19 cellular contexts compared by ENCODE assay signal in genomic region chr19:44726465-44726864, GRCh38. TPM values are rescaled to one million over a fixed set of nuclear protein-coding genes. Genes with fewer than 3 reads are reported as not detected.
"Had no signal": no experiment of that assay in that cellular context is flagged by ENCODE, and none has a peak within 500 bp of the region (broad histone marks: within the 10 kb centered on the region; RNA-seq: fewer than 3 reads in every experiment).

No MANE protein-coding gene starts in this region.

- H3K9me3 ChIP-seq: gastrocnemius medialis, heart left ventricle, right atrium auricular region, uterus had no signal

- DNase-seq: activated B cell treated with CpG ODN at 0.5 μM for 24 hours; activated CD4-positive, alpha-beta T cell treated with anti-CD3 and anti-CD28 coated beads for 48 hours; activated CD8-positive, alpha-beta T cell treated with anti-CD3 and anti-CD28 coated beads for 36 hours; activated gamma-delta T cell; activated T-cell treated with anti-CD3 and anti-CD28 coated beads, Interleukin-2, amount 50 U/mL, for 4 hours; caudate nucleus; cortex of kidney; gastrocnemius medialis; heart left ventricle; occipital lobe; T-helper 17 cell; uterus had no signal

- H3K27ac Mint-ChIP-seq: activated B cell treated with CpG ODN at 0.5 μM for 24 hours; activated CD8-positive, alpha-beta T cell treated with anti-CD3 and anti-CD28 coated beads for 36 hours; activated naive CD4-positive, alpha-beta T cell treated with anti-CD3 and anti-CD28 coated beads, Interleukin-2, amount 50 U/mL, for 72 hours; memory B cell; nephron; T-helper 17 cell had no signal

- H3K9me3 Mint-ChIP-seq: activated B cell treated with CpG ODN at 0.5 μM for 24 hours; activated CD8-positive, alpha-beta T cell treated with anti-CD3 and anti-CD28 coated beads for 36 hours; activated naive CD4-positive, alpha-beta T cell treated with anti-CD3 and anti-CD28 coated beads, Interleukin-2, amount 50 U/mL, for 72 hours; activated T-cell treated with anti-CD3 and anti-CD28 coated beads, Interleukin-2, amount 50 U/mL, for 4 hours; memory B cell; nephron had no signal

- H3K27me3 Mint-ChIP-seq: activated CD8-positive, alpha-beta T cell treated with anti-CD3 and anti-CD28 coated beads for 36 hours; T-helper 17 cell had no signal

- ATAC-seq: activated CD8-positive, alpha-beta T cell treated with anti-CD3 and anti-CD28 coated beads for 36 hours; activated naive CD4-positive, alpha-beta T cell treated with anti-CD3 and anti-CD28 coated beads, Interleukin-2, amount 50 U/mL, for 72 hours; activated T-cell treated with anti-CD3 and anti-CD28 coated beads, Interleukin-2, amount 50 U/mL, for 4 hours; gastrocnemius medialis; T-helper 17 cell had no signal

- H3K4me3 Mint-ChIP-seq: activated B cell treated with CpG ODN at 0.5 μM for 24 hours; activated CD8-positive, alpha-beta T cell treated with anti-CD3 and anti-CD28 coated beads for 36 hours; activated T-cell treated with anti-CD3 and anti-CD28 coated beads, Interleukin-2, amount 50 U/mL, for 4 hours; memory B cell; nephron; T-helper 17 cell had no signal

- H3K4me3 ChIP-seq: gastrocnemius medialis, heart left ventricle, right atrium auricular region, smooth muscle cell, uterus had no signal

- H3K36me3 Mint-ChIP-seq: activated naive CD4-positive, alpha-beta T cell treated with anti-CD3 and anti-CD28 coated beads, Interleukin-2, amount 50 U/mL, for 72 hours; memory B cell had no signal

- H3K27me3 ChIP-seq: gastrocnemius medialis, heart left ventricle, right atrium auricular region, uterus had no signal

- H3K36me3 ChIP-seq: gastrocnemius medialis, heart left ventricle, right atrium auricular region, uterus had no signal

- H3K27ac ChIP-seq: epithelial cell of prostate, gastrocnemius medialis, right atrium auricular region, uterus had no signal

RNA-seq across cellular contexts. Expression of gene BCL3, which starts 22.0 kb away (rescaled TPM):
- total RNA-seq: occipital lobe had no signal

RNA-seq across cellular contexts. Expression of gene CEACAM16, which starts 27.5 kb away (rescaled TPM):
- total RNA-seq: activated B cell treated with CpG ODN at 0.5 μM for 24 hours; activated CD8-positive, alpha-beta T cell treated with anti-CD3 and anti-CD28 coated beads for 36 hours; activated naive CD4-positive, alpha-beta T cell treated with anti-CD3 and anti-CD28 coated beads, Interleukin-2, amount 50 U/mL, for 72 hours; activated T-cell treated with anti-CD3 and anti-CD28 coated beads, Interleukin-2, amount 50 U/mL, for 4 hours; gastrocnemius medialis; heart left ventricle; occipital lobe; posterior vena cava; right atrium auricular region; smooth muscle cell; T-helper 17 cell; uterus had no signal
- polyA plus RNA-seq: heart left ventricle, smooth muscle cell had no signal

RNA-seq across cellular contexts. Expression of gene CBLC, which starts 51.2 kb away (rescaled TPM):
- total RNA-seq: activated B cell treated with CpG ODN at 0.5 μM for 24 hours; activated CD8-positive, alpha-beta T cell treated with anti-CD3 and anti-CD28 coated beads for 36 hours; activated naive CD4-positive, alpha-beta T cell treated with anti-CD3 and anti-CD28 coated beads, Interleukin-2, amount 50 U/mL, for 72 hours; heart left ventricle; occipital lobe; posterior vena cava; right atrium auricular region; T-helper 17 cell had no signal

RNA-seq across cellular contexts. Expression of gene CEACAM19, which starts 55.2 kb away (rescaled TPM):
- total RNA-seq: activated B cell treated with CpG ODN at 0.5 μM for 24 hours had no signal
